Comparison of ENCODE assay signal across 22 cellular contexts in the genomic region with DNA sequence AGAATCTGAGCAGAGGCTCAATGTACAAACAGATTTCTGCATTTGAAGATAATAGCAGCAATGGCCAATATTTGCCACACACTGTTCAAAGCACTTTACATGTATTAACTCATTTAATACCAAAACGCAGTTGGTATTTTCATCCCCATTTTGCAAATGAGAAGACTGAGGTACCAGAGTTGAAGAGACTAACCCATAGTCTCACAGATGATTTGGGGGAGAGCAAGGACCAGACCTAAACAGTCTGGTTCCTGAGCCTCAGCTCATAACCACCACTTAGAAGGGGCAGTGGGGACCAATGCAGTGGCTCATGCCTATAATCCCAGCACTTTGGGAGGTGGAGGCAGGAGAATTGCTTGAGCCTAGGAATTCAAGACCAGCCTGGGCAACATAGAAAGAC.
"Had no signal": no experiment of that assay in that cellular context is flagged by ENCODE, and none has a peak within 500 bp of the region (broad histone marks: within the 10 kb centered on the region; RNA-seq: fewer than 3 reads in every experiment).

No MANE protein-coding gene starts in this region.

- FAIRE-seq: colon, endothelial cell of umbilical vein, frontal cortex, islet of Langerhans, keratinocyte had no signal

- H3K27ac ChIP-seq: coronary artery, dorsolateral prefrontal cortex, esophagus muscularis mucosa, foreskin keratinocyte, gastroesophageal sphincter, heart left ventricle, left lung, lower lobe of right lung had no signal

- H3K4me1 ChIP-seq: foreskin keratinocyte, gastroesophageal sphincter had no signal

- H3K4me3 ChIP-seq: coronary artery, dorsolateral prefrontal cortex, esophagus muscularis mucosa, gastroesophageal sphincter, heart left ventricle, left lung, lower lobe of right lung, mucosa of descending colon had no signal

- H3K4me3 Mint-ChIP-seq: mesothelial cell of epicardium had no signal

- H3K9me3 Mint-ChIP-seq: mesothelial cell of epicardium had no signal

- H3K27me3 ChIP-seq: dorsolateral prefrontal cortex, esophagus muscularis mucosa, foreskin keratinocyte, gastroesophageal sphincter, heart left ventricle, left lung had no signal

- ATAC-seq: foreskin keratinocyte, gastroesophageal sphincter, heart left ventricle, left cardiac atrium, left lung, left ventricle myocardium superior, lower lobe of right lung, mucosa of descending colon had no signal

- H3K27ac Mint-ChIP-seq: mesothelial cell of epicardium had no signal

- H3K4me1 Mint-ChIP-seq: mesothelial cell of epicardium had no signal

- H3K36me3 ChIP-seq: esophagus muscularis mucosa, gastroesophageal sphincter, heart left ventricle, left lung, lower lobe of right lung had no signal

- H3K36me3 Mint-ChIP-seq: mesothelial cell of epicardium had no signal

- DNase-seq: dermis blood vessel endothelial cell; dorsolateral prefrontal cortex; effector CD4-positive, alpha-beta T cell; effector memory CD4-positive, alpha-beta T cell; foreskin keratinocyte; heart left ventricle; hippocampal formation; left cardiac atrium; left lung; left ventricle myocardium superior; lower lobe of right lung; mesenchymal stem cell; mucosa of descending colon had no signal

- H3K9me3 ChIP-seq: esophagus muscularis mucosa, gastroesophageal sphincter, heart left ventricle, left lung, lower lobe of right lung, mucosa of descending colon had no signal
